ENCODE assay signal across 8 cellular contexts in genomic region chr12:124898200-124898950, GRCh38. TPM values are rescaled to one million over a fixed set of nuclear protein-coding genes. Genes with fewer than 3 reads are reported as not detected.
DNase-seq lines count a peak whose midpoint lies in the region; ATAC-seq and TF ChIP-seq lines count a peak whose summit lies in the region.

No MANE protein-coding gene starts in this region.

- H3K27ac Mint-ChIP-seq in WTC11: no peak overlapping the region
- H3K27ac Mint-ChIP-seq in stimulated activated effector memory CD8-positive, alpha-beta T cell treated with anti-CD3 and anti-CD28 coated beads, Interleukin-12 subunit alpha, Interleukin-12 subunit beta, amount 100 ng/mL, for 72 hours: no peak overlapping the region

- H3K4me3 ChIP-seq in mammary epithelial cell (replicated peaks in 1 of 3; ENCODE audit: insufficient read depth in 1 of 3, low read depth in 2 of 3, low read length in 3 of 3) (no peak overlapping the region), lower lobe of right lung (no peak overlapping the region)

- POLR2A ChIA-PET in WTC11 (lab: Charles Lee): no interaction called here
- POLR2A ChIA-PET in HEK293T (lab: Yijun Ruan, JAX): no interaction called here

- H3K27me3 Mint-ChIP-seq in WTC11 (ENCODE audit: low read depth): no peaks in the 10 kb centered on the region

- no peak overlapping the region for H3K4me3 Mint-ChIP-seq in WTC11
- H3K4me3 Mint-ChIP-seq in stimulated activated effector memory CD8-positive, alpha-beta T cell treated with anti-CD3 and anti-CD28 coated beads, Interleukin-12 subunit alpha, Interleukin-12 subunit beta, amount 100 ng/mL, for 72 hours: peak overlapping the region; percentile 15

- no peak overlapping the region for H3K9ac ChIP-seq in mammary epithelial cell (ENCODE audit: insufficient read depth, low read length)

- in situ Hi-C loops in mammary epithelial cell (cut with MboI; ENCODE audit: low sequenced_read_pairs in 2 of 2): no loop called here

- H2AFZ ChIP-seq in mammary epithelial cell (ENCODE audit: low read depth, low read length): no peak overlapping the region

- WGBS in mammary epithelial cell (ENCODE audit: low coverage, missing lambda C conversion rate): 15% methylated on average over 17 of the region's 18 CpGs

- BruUV-seq in mammary epithelial cell (replicated peaks; lab: Mats Ljungman, UMichigan): no TSS peak

- DNase-seq in Ammon's horn (ENCODE audit: low spot score) (peak; percentile 84), NCI-H1105 (lab: John Stamatoyannopoulos, UW) (peak; percentile 7), WTC11 (ENCODE audit: low spot score) (peak; percentile 59), mammary epithelial cell (peak; percentile 45), lower lobe of right lung (peak; percentile 71), HEK293T (ENCODE audit: extremely low spot score) (no peak)
- DNase-seq in stimulated activated effector memory CD8-positive, alpha-beta T cell treated with anti-CD3 and anti-CD28 coated beads, Interleukin-12 subunit alpha, Interleukin-12 subunit beta, amount 100 ng/mL, for 72 hours (ENCODE audit: low spot score in 2 of 2): peak in 1 of 2 donors; percentile 72

- H3K27me3 ChIP-seq in mammary epithelial cell (ENCODE audit: insufficient read depth, low read length) (no peaks in the 10 kb centered on the region), lower lobe of right lung (ENCODE audit: low read depth) (no peaks in the 10 kb centered on the region)

- 0 out of 2 replicates have a peak, but pooled peaks cover 5% of the 10 kb centered on the region for H3K36me3 Mint-ChIP-seq in WTC11
- no peaks in the 10 kb centered on the region for H3K36me3 Mint-ChIP-seq in stimulated activated effector memory CD8-positive, alpha-beta T cell treated with anti-CD3 and anti-CD28 coated beads, Interleukin-12 subunit alpha, Interleukin-12 subunit beta, amount 100 ng/mL, for 72 hours

- no peaks in the 10 kb centered on the region for H3K79me2 ChIP-seq in mammary epithelial cell (ENCODE audit: insufficient read depth, low read length)

- peaks cover 12% of the 10 kb centered on the region for H3K9me3 Mint-ChIP-seq in WTC11
- H3K9me3 Mint-ChIP-seq in stimulated activated effector memory CD8-positive, alpha-beta T cell treated with anti-CD3 and anti-CD28 coated beads, Interleukin-12 subunit alpha, Interleukin-12 subunit beta, amount 100 ng/mL, for 72 hours: no peaks in the 10 kb centered on the region

- H3K27ac ChIP-seq in mammary epithelial cell (ENCODE audit: insufficient read depth, low read depth, low read length) (no peak overlapping the region), lower lobe of right lung (no peak overlapping the region)

- CTCF ChIA-PET in WTC11 (lab: Charles Lee): interaction anchor here (0.6 kb wide), 1 partner anchor 111 kb away, joined by 3 read pairs; no protein-coding TSS in a partner anchor
- CTCF ChIA-PET in mammary epithelial cell (lab: Charles Lee; ENCODE audit: low non-redundant PET): interaction anchor here (0.6 kb wide), 1 partner anchor 40 kb away, joined by 8 read pairs; no protein-coding TSS in a partner anchor
- CTCF ChIA-PET in HEK293T (lab: Yijun Ruan, JAX): no interaction called here

- H3K36me3 ChIP-seq in mammary epithelial cell (ENCODE audit: insufficient read depth, low read length) (no peaks in the 10 kb centered on the region), lower lobe of right lung (no peaks in the 10 kb centered on the region)

- dilution Hi-C loops in mammary epithelial cell (cut with HindIII; ENCODE audit: low sequenced_read_pairs): no loop called here

- ATAC-seq in GM19468 (IDR thresholded peaks at IDR 0.05; ENCODE audit: extremely low read depth, unreplicated experiment) (peak; percentile 37), WTC11 (peak; percentile 71), lower lobe of right lung (peak; percentile 85 to 89)
- peak; percentile 85 for ATAC-seq in stimulated activated effector memory CD8-positive, alpha-beta T cell treated with anti-CD3 and anti-CD28 coated beads, Interleukin-12 subunit alpha, Interleukin-12 subunit beta, amount 100 ng/mL, for 72 hours

- H3K9me3 ChIP-seq in mammary epithelial cell (replicated peaks; ENCODE audit: insufficient read depth, low read length): no peaks in the 10 kb centered on the region
- no peaks in the 10 kb centered on the region for H3K9me3 ChIP-seq in lower lobe of right lung

- H3K4me1 ChIP-seq in mammary epithelial cell (ENCODE audit: insufficient read depth, low read length) (peaks cover 5% of the 10 kb centered on the region), lower lobe of right lung (peaks cover 10% of the 10 kb centered on the region)

- H4K20me1 ChIP-seq in mammary epithelial cell (ENCODE audit: insufficient read depth, low read length): no peaks in the 10 kb centered on the region

- intact Hi-C loops in mammary epithelial cell (cut with micrococcal nuclease): loop anchor here (1.0 to 5.0 kb wide), 2 partner anchors 70 to 121 kb away; no protein-coding TSS in a partner anchor
- intact Hi-C loops in lower lobe of right lung (cut with DNase I): no loop called here

- H3K4me1 Mint-ChIP-seq in WTC11: peaks cover 8% of the 10 kb centered on the region
- peaks cover 15% of the 10 kb centered on the region for H3K4me1 Mint-ChIP-seq in stimulated activated effector memory CD8-positive, alpha-beta T cell treated with anti-CD3 and anti-CD28 coated beads, Interleukin-12 subunit alpha, Interleukin-12 subunit beta, amount 100 ng/mL, for 72 hours

- TF ChIP-seq CTCF in WTC11 (IDR thresholded peaks at IDR 0.05) (peak; percentile 28; the same call in 1 of the 2 replicates), mammary epithelial cell (conservative IDR thresholded peaks at IDR 0.05 in 1 of 2, IDR thresholded peaks at IDR 0.05 in 1 of 2; ENCODE audit: extremely low read depth in 1 of 2, insufficient read depth in 1 of 2, low read depth in 1 of 2, low read length in 2 of 2) (peak; percentile 51 to 61), lower lobe of right lung (IDR thresholded peaks at IDR 0.05) (peak; percentile 65)

- no peak overlapping the region for H3K4me2 ChIP-seq in mammary epithelial cell (ENCODE audit: insufficient read depth, low read depth, low read length)

TF ChIP-seq in WTC11, 78 proteins besides CTCF, POLR2A, EP300 and RAD21 (continues in another document):
- TF ChIP-seq FOXJ3 (CRISPR knock-in tag; IDR thresholded peaks at IDR 0.05; ENCODE audit: borderline replicate concordance) (no peak), E2F4 (CRISPR knock-in tag; IDR thresholded peaks at IDR 0.05; ENCODE audit: borderline replicate concordance, low read depth) (no peak), ZMAT4 (CRISPR knock-in tag; IDR thresholded peaks at IDR 0.05) (no peak), KAT7 (CRISPR knock-in tag; IDR thresholded peaks at IDR 0.05; ENCODE audit: borderline replicate concordance) (no peak)

TF ChIP-seq in HEK293T, 16 proteins besides CTCF, POLR2A, EP300 and RAD21:
- TF ChIP-seq LEF1 (IDR thresholded peaks at IDR 0.05; ENCODE audit: borderline replicate concordance) (no peak), HDGF (IDR thresholded peaks at IDR 0.05; ENCODE audit: borderline replicate concordance) (no peak), BHLHE40 (IDR thresholded peaks at IDR 0.05; ENCODE audit: borderline replicate concordance) (no peak), PKNOX1 (IDR thresholded peaks at IDR 0.05) (no peak), ELF4 (IDR thresholded peaks at IDR 0.05) (no peak)

RNA-seq across cellular contexts. Expression of gene UBC, which starts 16.1 kb away (rescaled TPM):
- total RNA-seq in WTC11 (2021) (530 to 561 TPM (median 544 TPM) in 3 replicates), mammary epithelial cell (1,000 to 10,000 TPM; 1,187 to 2,186 TPM), lower lobe of right lung (977 TPM)
- polyA plus RNA-seq in mammary epithelial cell: 3,278 TPM
- polyA minus RNA-seq in mammary epithelial cell: 2,197 TPM

RNA-seq across cellular contexts. Expression of gene SCARB1, which starts 34.7 kb away (rescaled TPM):
- total RNA-seq in WTC11 (2021) (68.3 to 71.0 TPM (median 70.8 TPM) in 3 replicates), mammary epithelial cell (10 to 100 TPM; 44.8 to 60.9 TPM), lower lobe of right lung (24.0 TPM)
- 122 TPM for polyA plus RNA-seq in mammary epithelial cell
- 117 TPM for polyA minus RNA-seq in mammary epithelial cell

Comparison
In these comparisons a context has a peak if more than half of its experiments do, and no peak if none do; other contexts are left out.
1. ATAC-seq: peak in every context shown above with its lines; median percentile 87 in lower lobe of right lung; 85 in stimulated activated effector memory CD8-positive, alpha-beta T cell treated with anti-CD3 and anti-CD28 coated beads, Interleukin-12 subunit alpha, Interleukin-12 subunit beta, amount 100 ng/mL, for 72 hours; 71 in WTC11; 37 in GM19468.